1 cellular context compared by ENCODE assay signal in the genomic region with DNA sequence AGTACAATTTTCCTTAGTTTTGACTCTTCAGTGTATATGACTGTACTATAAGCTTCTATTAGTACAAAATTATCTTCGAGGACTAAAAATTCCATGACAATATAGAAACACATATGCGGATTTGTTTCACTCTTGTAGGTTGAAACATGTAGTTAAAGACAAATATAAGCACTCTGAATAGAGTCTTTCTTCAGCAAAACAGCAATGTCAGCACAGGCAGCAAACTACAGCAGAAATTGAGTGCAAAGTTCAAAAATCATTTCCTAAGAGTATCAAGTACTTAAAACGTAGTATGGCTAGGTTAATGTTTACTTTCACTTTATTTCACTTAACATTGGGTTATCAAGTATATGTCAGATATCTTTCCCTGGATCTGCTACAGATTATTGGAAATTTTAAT.
TF ChIP-seq lines count a peak whose summit lies in the region.

No MANE protein-coding gene starts in this region.

TF ChIP-seq in SK-N-SH, 30 proteins besides CTCF, POLR2A, EP300 and RAD21 (continued from another document):
- TF ChIP-seq REST (IDR thresholded peaks at IDR 0.05; ENCODE audit: low read depth, low read length) (no peak), IRF3 (IDR thresholded peaks at IDR 0.05; ENCODE audit: low read depth, low read length) (no peak), TEAD4 (IDR thresholded peaks at IDR 0.05; ENCODE audit: borderline replicate concordance, insufficient read depth) (no peak), RFX5 (IDR thresholded peaks at IDR 0.05; ENCODE audit: low read length) (no peak), JUND (IDR thresholded peaks at IDR 0.05) (no peak)
- TF ChIP-seq, protein P1, sequence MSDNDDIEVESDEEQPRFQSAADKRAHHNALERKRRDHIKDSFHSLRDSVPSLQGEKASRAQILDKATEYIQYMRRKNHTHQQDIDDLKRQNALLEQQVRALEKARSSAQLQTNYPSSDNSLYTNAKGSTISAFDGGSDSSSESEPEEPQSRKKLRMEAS (IDR thresholded peaks at IDR 0.05; ENCODE audit: low read depth), result no peak
- TF ChIP-seq, protein P2, sequence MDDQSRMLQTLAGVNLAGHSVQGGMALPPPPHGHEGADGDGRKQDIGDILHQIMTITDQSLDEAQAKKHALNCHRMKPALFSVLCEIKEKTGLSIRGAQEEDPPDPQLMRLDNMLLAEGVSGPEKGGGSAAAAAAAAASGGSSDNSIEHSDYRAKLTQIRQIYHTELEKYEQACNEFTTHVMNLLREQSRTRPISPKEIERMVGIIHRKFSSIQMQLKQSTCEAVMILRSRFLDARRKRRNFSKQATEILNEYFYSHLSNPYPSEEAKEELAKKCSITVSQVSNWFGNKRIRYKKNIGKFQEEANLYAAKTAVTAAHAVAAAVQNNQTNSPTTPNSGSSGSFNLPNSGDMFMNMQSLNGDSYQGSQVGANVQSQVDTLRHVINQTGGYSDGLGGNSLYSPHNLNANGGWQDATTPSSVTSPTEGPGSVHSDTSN (IDR thresholded peaks at IDR 0.05), result no peak
